1 cellular context compared by ENCODE assay signal in genomic region chr15:100032358-100033080, GRCh38.
TF ChIP-seq lines count a peak whose summit lies in the region.

No MANE protein-coding gene starts in this region.

TF ChIP-seq in HepG2, 621 proteins besides CTCF, POLR2A, EP300 and RAD21 (continued from another document):
- TF ChIP-seq, protein P1, sequence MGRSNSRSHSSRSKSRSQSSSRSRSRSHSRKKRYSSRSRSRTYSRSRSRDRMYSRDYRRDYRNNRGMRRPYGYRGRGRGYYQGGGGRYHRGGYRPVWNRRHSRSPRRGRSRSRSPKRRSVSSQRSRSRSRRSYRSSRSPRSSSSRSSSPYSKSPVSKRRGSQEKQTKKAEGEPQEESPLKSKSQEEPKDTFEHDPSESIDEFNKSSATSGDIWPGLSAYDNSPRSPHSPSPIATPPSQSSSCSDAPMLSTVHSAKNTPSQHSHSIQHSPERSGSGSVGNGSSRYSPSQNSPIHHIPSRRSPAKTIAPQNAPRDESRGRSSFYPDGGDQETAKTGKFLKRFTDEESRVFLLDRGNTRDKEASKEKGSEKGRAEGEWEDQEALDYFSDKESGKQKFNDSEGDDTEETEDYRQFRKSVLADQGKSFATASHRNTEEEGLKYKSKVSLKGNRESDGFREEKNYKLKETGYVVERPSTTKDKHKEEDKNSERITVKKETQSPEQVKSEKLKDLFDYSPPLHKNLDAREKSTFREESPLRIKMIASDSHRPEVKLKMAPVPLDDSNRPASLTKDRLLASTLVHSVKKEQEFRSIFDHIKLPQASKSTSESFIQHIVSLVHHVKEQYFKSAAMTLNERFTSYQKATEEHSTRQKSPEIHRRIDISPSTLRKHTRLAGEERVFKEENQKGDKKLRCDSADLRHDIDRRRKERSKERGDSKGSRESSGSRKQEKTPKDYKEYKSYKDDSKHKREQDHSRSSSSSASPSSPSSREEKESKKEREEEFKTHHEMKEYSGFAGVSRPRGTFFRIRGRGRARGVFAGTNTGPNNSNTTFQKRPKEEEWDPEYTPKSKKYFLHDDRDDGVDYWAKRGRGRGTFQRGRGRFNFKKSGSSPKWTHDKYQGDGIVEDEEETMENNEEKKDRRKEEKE (IDR thresholded peaks at IDR 0.05) = no peak
- TF ChIP-seq ZNF563 (CRISPR knock-in tag; IDR thresholded peaks at IDR 0.05) = no peak
- TF ChIP-seq, protein P2, sequence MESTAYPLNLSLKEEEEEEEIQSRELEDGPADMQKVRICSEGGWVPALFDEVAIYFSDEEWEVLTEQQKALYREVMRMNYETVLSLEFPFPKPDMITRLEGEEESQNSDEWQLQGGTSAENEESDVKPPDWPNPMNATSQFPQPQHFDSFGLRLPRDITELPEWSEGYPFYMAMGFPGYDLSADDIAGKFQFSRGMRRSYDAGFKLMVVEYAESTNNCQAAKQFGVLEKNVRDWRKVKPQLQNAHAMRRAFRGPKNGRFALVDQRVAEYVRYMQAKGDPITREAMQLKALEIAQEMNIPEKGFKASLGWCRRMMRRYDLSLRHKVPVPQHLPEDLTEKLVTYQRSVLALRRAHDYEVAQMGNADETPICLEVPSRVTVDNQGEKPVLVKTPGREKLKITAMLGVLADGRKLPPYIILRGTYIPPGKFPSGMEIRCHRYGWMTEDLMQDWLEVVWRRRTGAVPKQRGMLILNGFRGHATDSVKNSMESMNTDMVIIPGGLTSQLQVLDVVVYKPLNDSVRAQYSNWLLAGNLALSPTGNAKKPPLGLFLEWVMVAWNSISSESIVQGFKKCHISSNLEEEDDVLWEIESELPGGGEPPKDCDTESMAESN (CRISPR knock-in tag; conservative IDR thresholded peaks at IDR 0.05) = no peak
- no peak for TF ChIP-seq CHCHD3 (CRISPR knock-in tag; IDR thresholded peaks at IDR 0.05)
- TF ChIP-seq, protein P3, sequence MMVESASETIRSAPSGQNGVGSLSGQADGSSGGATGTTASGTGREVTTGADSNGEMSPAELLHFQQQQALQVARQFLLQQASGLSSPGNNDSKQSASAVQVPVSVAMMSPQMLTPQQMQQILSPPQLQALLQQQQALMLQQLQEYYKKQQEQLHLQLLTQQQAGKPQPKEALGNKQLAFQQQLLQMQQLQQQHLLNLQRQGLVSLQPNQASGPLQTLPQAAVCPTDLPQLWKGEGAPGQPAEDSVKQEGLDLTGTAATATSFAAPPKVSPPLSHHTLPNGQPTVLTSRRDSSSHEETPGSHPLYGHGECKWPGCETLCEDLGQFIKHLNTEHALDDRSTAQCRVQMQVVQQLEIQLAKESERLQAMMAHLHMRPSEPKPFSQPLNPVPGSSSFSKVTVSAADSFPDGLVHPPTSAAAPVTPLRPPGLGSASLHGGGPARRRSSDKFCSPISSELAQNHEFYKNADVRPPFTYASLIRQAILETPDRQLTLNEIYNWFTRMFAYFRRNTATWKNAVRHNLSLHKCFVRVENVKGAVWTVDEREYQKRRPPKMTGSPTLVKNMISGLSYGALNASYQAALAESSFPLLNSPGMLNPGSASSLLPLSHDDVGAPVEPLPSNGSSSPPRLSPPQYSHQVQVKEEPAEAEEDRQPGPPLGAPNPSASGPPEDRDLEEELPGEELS (CRISPR knock-in tag; IDR thresholded peaks at IDR 0.05) = no peak
- no peak for TF ChIP-seq MAFF (IDR thresholded peaks at IDR 0.05; ENCODE audit: low read depth, low read length)
- TF ChIP-seq, protein P4, sequence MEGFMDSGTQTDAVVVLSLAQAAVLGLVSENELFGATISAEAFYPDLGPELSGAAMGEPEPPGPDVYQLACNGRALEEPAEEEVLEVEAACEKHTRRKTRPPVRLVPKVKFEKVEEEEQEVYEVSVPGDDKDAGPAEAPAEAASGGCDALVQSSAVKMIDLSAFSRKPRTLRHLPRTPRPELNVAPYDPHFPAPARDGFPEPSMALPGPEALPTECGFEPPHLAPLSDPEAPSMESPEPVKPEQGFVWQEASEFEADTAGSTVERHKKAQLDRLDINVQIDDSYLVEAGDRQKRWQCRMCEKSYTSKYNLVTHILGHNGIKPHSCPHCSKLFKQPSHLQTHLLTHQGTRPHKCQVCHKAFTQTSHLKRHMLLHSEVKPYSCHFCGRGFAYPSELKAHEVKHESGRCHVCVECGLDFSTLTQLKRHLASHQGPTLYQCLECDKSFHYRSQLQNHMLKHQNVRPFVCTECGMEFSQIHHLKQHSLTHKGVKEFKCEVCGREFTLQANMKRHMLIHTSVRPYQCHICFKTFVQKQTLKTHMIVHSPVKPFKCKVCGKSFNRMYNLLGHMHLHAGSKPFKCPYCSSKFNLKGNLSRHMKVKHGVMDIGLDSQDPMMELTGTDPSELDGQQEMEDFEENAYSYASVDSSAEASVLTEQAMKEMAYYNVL (CRISPR knock-in tag; IDR thresholded peaks at IDR 0.05; ENCODE audit: borderline replicate concordance) = no peak
- no peak for TF ChIP-seq SMAD9 (CRISPR knock-in tag; IDR thresholded peaks at IDR 0.05)
- no peak for TF ChIP-seq ZFP62 (CRISPR knock-in tag; IDR thresholded peaks at IDR 0.05)
- TF ChIP-seq ZFP37 (CRISPR knock-in tag; IDR thresholded peaks at IDR 0.05; ENCODE audit: borderline replicate concordance) = no peak
